Comparison of ENCODE assay signal across 13 cellular contexts in genomic region chr2:71224935-71225334, GRCh38. TPM values are rescaled to one million over a fixed set of nuclear protein-coding genes. Genes with fewer than 3 reads are reported as not detected.
DNase-seq lines count a peak whose midpoint lies in the region; ATAC-seq and TF ChIP-seq lines count a peak whose summit lies in the region.
"Had no signal": no experiment of that assay in that cellular context is flagged by ENCODE, and none has a peak within 500 bp of the region (broad histone marks: within the 10 kb centered on the region; RNA-seq: fewer than 3 reads in every experiment).

No MANE protein-coding gene starts in this region.

- peak overlapping the region in 9 of 12 donors; percentile 64 to 91 (median 81) for H3K4me3 ChIP-seq in heart left ventricle
- peak overlapping the region; percentile 81 for H3K4me3 ChIP-seq in DOHH2 (ENCODE audit: low read length)
- H3K4me3 ChIP-seq in psoas muscle = peak overlapping the region; percentile 90
- H3K4me3 ChIP-seq: GM23248 had no signal

- H3K27me3 ChIP-seq in heart left ventricle = no peaks in the 10 kb centered on the region
- no peaks in the 10 kb centered on the region for H3K27me3 ChIP-seq in DOHH2 (ENCODE audit: control insufficient read depth, low read length)
- H3K27me3 ChIP-seq in psoas muscle (ENCODE audit: insufficient read depth in 3 of 3, low read length in 2 of 3) = no peaks in the 10 kb centered on the region

- H3K9me2 ChIP-seq in DOHH2 (replicated peaks; ENCODE audit: control insufficient read depth, low read length) = no peaks in the 10 kb centered on the region

- no peaks in the 10 kb centered on the region for H3K9me3 Mint-ChIP-seq in osteocyte (ENCODE audit: unreplicated experiment)

- H3F3A ChIP-seq in DOHH2 (ENCODE audit: control insufficient read depth, insufficient read depth) = 0 out of 2 replicates have a peak, but pooled peaks cover 7% of the 10 kb centered on the region

- no peaks in the 10 kb centered on the region; the same call in 1 of the 2 replicates for H4K20me1 ChIP-seq in DOHH2 (ENCODE audit: control insufficient read depth, insufficient read depth, low read depth, low read length)

- no peak for TF ChIP-seq CTCF in heart left ventricle (IDR thresholded peaks at IDR 0.05)
- no peak for TF ChIP-seq CTCF in DOHH2 (IDR thresholded peaks at IDR 0.05; ENCODE audit: low read depth, low read length, poor library complexity, severe bottlenecking)
- TF ChIP-seq CTCF in psoas muscle (IDR thresholded peaks at IDR 0.05) = no peak
- no peak for TF ChIP-seq CTCF in osteocyte (IDR thresholded peaks at IDR 0.05)

- H3K36me3 ChIP-seq in heart left ventricle (peaks cover 0 to 3% (median 0%) of the 10 kb centered on the region in 9 donors), DOHH2 (ENCODE audit: control insufficient read depth, low read length) (no peaks in the 10 kb centered on the region), psoas muscle (ENCODE audit: insufficient read depth in 1 of 2, low read depth in 1 of 2) (no peaks in the 10 kb centered on the region)

- H3K36me3 Mint-ChIP-seq in osteocyte (ENCODE audit: unreplicated experiment) = no peaks in the 10 kb centered on the region

- peaks cover 7% of the 10 kb centered on the region for H3K4me1 Mint-ChIP-seq in osteocyte (ENCODE audit: unreplicated experiment)

- DNase-seq in heart left ventricle (no peak), Right ventricle myocardium superior (no peak), cerebellar cortex (ENCODE audit: low spot score) (peak; percentile 19), psoas muscle (no peak), GM19240 (ENCODE audit: insufficient read length, low spot score) (no peak), osteocyte (ENCODE audit: extremely low spot score, unreplicated experiment) (no peak), SKM-1 treated with dmso at 0.1 percent for 144 hours (lab: John Stamatoyannopoulos, UW; ENCODE audit: unreplicated experiment) (no peak)
- DNase-seq: GM23248, NCI-H1436, NCI-H226, NCI-H526 treated with DMSO at 0.1 percent for 48 hours, PC-3 had no signal

- H3K27ac Mint-ChIP-seq in osteocyte (ENCODE audit: unreplicated experiment) = no peak overlapping the region

- peaks cover 0 to 16% (median 7%) of the 10 kb centered on the region in 12 donors for H3K4me1 ChIP-seq in heart left ventricle
- peaks cover 32% of the 10 kb centered on the region for H3K4me1 ChIP-seq in DOHH2 (ENCODE audit: control insufficient read depth, low read length)
- H3K4me1 ChIP-seq in psoas muscle = no peaks in the 10 kb centered on the region

- intact Hi-C loops in heart left ventricle (cut with DNase I) = loop anchor here in 9 of 10 donors (2.0 to 10.0 kb wide), 10 partner anchors 54 to 287 kb away; partner anchors contain the start of genes ZNF638 (in 6 of the 9) and DYSF (in 2 of the 9)
- intact Hi-C loops in Right ventricle myocardium superior (cut with DNase I) = loop anchor here (5.0 kb wide), 1 partner anchor 52 kb away; no protein-coding TSS in a partner anchor
- intact Hi-C loops in psoas muscle (cut with DNase I) = loop anchor here (1.0 to 5.0 kb wide), 5 partner anchors 52 to 287 kb away; partner anchors contain the start of gene ZNF638 (in 1 of the 2)

- H3K4me3 Mint-ChIP-seq in osteocyte (ENCODE audit: unreplicated experiment) = no peak overlapping the region

- no peaks in the 10 kb centered on the region for H3K9me3 ChIP-seq in heart left ventricle
- no peaks in the 10 kb centered on the region for H3K9me3 ChIP-seq in DOHH2 (ENCODE audit: control insufficient read depth, insufficient read depth, low read length)
- H3K9me3 ChIP-seq in psoas muscle = no peaks in the 10 kb centered on the region

- H3K27me3 Mint-ChIP-seq in osteocyte (ENCODE audit: unreplicated experiment) = peaks cover 53% of the 10 kb centered on the region

- ATAC-seq in heart left ventricle (no peak), Right ventricle myocardium superior (ENCODE audit: poor library complexity) (no peak), psoas muscle (no peak)
- ATAC-seq: PC-3 had no signal

- H3K4me2 ChIP-seq in DOHH2 (ENCODE audit: low read length) = peak overlapping the region; percentile 90

- H3K27ac ChIP-seq in heart left ventricle = peak overlapping the region in 10 of 12 donors; percentile 90 to 97 (median 94)
- H3K27ac ChIP-seq in DOHH2 (ENCODE audit: low read depth, low read length) = no peak overlapping the region
- H3K27ac ChIP-seq in psoas muscle = peak overlapping the region; percentile 95
- H3K27ac ChIP-seq: GM23248 had no signal

- no peak for TF ChIP-seq POLR2A in heart left ventricle (IDR thresholded peaks at IDR 0.05)

- peaks cover 18% of the 10 kb centered on the region for H3K79me2 ChIP-seq in DOHH2 (ENCODE audit: control insufficient read depth, low read length)

RNA-seq across cellular contexts. Expression of gene PAIP2B, which starts 2.0 kb away (rescaled TPM):
- total RNA-seq in heart left ventricle (10 to 100 TPM; 38.3 to 89.0 (median 53.2) TPM), Right ventricle myocardium superior (69.7 TPM), psoas muscle (10 to 100 TPM; 14.0 to 47.4 (median 36.9) TPM), osteocyte (0.55 and 0.78 TPM in 2 replicates)
- polyA plus RNA-seq in heart left ventricle (10 to 100 TPM; 11.9 to 22.2 TPM), psoas muscle (10 to 100 TPM in 1 of 3 donors, 1 to 10 TPM in 2; 2.7 to 10.6 (median 7.2) TPM)
